In the genomic region with DNA sequence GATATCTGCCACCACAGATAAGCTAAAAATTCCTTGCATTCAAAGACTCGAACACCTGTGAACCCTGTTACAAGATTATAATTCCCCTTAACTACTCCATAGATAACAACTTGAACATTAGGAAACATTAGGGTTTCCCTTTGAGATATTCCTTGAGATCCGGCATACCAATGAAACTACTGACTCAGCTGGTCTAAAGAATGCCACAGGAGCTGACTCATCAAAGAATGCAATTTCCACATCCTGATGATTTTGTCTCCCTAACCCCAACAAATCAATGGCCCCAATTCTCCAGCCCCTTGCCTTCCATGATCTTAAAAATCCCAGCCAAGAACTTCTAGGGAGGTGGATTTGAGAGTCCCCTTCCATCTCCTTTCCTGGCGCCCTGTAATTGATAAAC, we compare ENCODE assay signal across 16 cellular contexts. TPM values are rescaled to one million over a fixed set of nuclear protein-coding genes. Genes with fewer than 3 reads are reported as not detected.
A peak's percentile ranks its signal among the peaks of the same experiment; 100 is the strongest.
DNase-seq lines count a peak whose midpoint lies in the region; ATAC-seq and TF ChIP-seq lines count a peak whose summit lies in the region.
"Had no signal": no experiment of that assay in that cellular context is flagged by ENCODE, and none has a peak within 500 bp of the region (broad histone marks: within the 10 kb centered on the region; RNA-seq: fewer than 3 reads in every experiment).

No MANE protein-coding gene starts in this region.

- no peaks in the 10 kb centered on the region for H3K27me3 ChIP-seq in Caco-2 (replicated peaks; ENCODE audit: control insufficient read depth, insufficient read depth, low read length)
- H3K27me3 ChIP-seq: spleen had no signal

- no peak for TF ChIP-seq CTCF in foreskin fibroblast (IDR thresholded peaks at IDR 0.05; ENCODE audit: low read depth, low read length)
- no peak for TF ChIP-seq CTCF in Caco-2 (IDR thresholded peaks at IDR 0.05; ENCODE audit: insufficient read depth in 1 of 2, low read depth in 1 of 2, low read length in 1 of 2, severe bottlenecking in 1 of 2, unreplicated experiment in 1 of 2)

- CTCF ChIA-PET in Caco-2 (lab: Charles Lee), result no interaction called here

- H3K27ac Mint-ChIP-seq in Caco-2 (ENCODE audit: unreplicated experiment), result no peak overlapping the region
- H3K27ac Mint-ChIP-seq: activated CD4-positive, alpha-beta T cell treated with anti-CD3 and anti-CD28 coated beads, Interleukin-2, amount 10 ng/mL, durations not matched to agents 24 days and 14 days had no signal

- peaks cover 17% of the 10 kb centered on the region for H3K9me3 ChIP-seq in Caco-2
- H3K9me3 ChIP-seq: thoracic aorta had no signal

- no peaks in the 10 kb centered on the region for H3K4me1 Mint-ChIP-seq in Caco-2 (ENCODE audit: low read depth, unreplicated experiment)
- H3K4me1 Mint-ChIP-seq: activated CD4-positive, alpha-beta T cell treated with anti-CD3 and anti-CD28 coated beads, Interleukin-2, amount 10 ng/mL, durations not matched to agents 24 days and 14 days had no signal

- no peaks in the 10 kb centered on the region for H3K4me1 ChIP-seq in Caco-2
- H3K4me1 ChIP-seq: spleen had no signal

- H3K36me3 Mint-ChIP-seq in Caco-2 (ENCODE audit: insufficient read depth, unreplicated experiment), result no peaks in the 10 kb centered on the region

- H3K4me3 Mint-ChIP-seq in Caco-2 (ENCODE audit: unreplicated experiment), result no peak overlapping the region
- H3K4me3 Mint-ChIP-seq: activated CD4-positive, alpha-beta T cell treated with anti-CD3 and anti-CD28 coated beads, Interleukin-2, amount 10 ng/mL, durations not matched to agents 24 days and 14 days had no signal

- H3K27me3 Mint-ChIP-seq in Caco-2 (ENCODE audit: insufficient read depth, unreplicated experiment), result no peaks in the 10 kb centered on the region
- H3K27me3 Mint-ChIP-seq: activated CD4-positive, alpha-beta T cell treated with anti-CD3 and anti-CD28 coated beads, Interleukin-2, amount 10 ng/mL, durations not matched to agents 24 days and 14 days had no signal

- H3K9me3 Mint-ChIP-seq in Caco-2 (ENCODE audit: unreplicated experiment), result peaks cover 30% of the 10 kb centered on the region

- ATAC-seq in esophagus mucosa, result no peak
- ATAC-seq: Right ventricle myocardium inferior had no signal

- POLR2A ChIA-PET in Caco-2 (lab: Charles Lee), result no interaction called here

- no TSS peak for BruUV-seq in Caco-2 (replicated peaks; lab: Mats Ljungman, UMichigan)

- no peaks in the 10 kb centered on the region for H3K36me3 ChIP-seq in Caco-2 (ENCODE audit: control insufficient read depth, insufficient read depth, low read length)
- H3K36me3 ChIP-seq: spleen, thoracic aorta had no signal

- intact Hi-C loops in Caco-2 (cut with micrococcal nuclease; ENCODE audit: unreplicated experiment), result no loop called here

- DNase-seq in A172 (ENCODE audit: low spot score), result peak; percentile 47
- peak; percentile 82 for DNase-seq in HCEC 1CT
- DNase-seq in amniotic stem cell (lab: John Stamatoyannopoulos, UW), result peak; percentile 4
- peak; percentile 70 to 84 for DNase-seq in foreskin fibroblast
- no peak for DNase-seq in H4 (ENCODE audit: low spot score)
- no peak for DNase-seq in Caco-2
- no peak for DNase-seq in medulla oblongata (ENCODE audit: extremely low spot score)
- DNase-seq: central memory CD4-positive, alpha-beta T cell; NCI-H1930; NCI-H69; occipital lobe; spleen had no signal

- H3K4me3 ChIP-seq in foreskin fibroblast (ENCODE audit: low read depth in 1 of 2, low read length in 2 of 2), result no peak overlapping the region
- no peak overlapping the region for H3K4me3 ChIP-seq in Caco-2 (ENCODE audit: low read depth, low read length)
- H3K4me3 ChIP-seq: spleen, thoracic aorta had no signal

RNA-seq across cellular contexts. Expression of a gene that starts 35.6 kb away (rescaled TPM):
- total RNA-seq in A172 (2014; rRNA removed; shearing (Covaris generic)), result 6.6 and 10.0 TPM in 2 replicates
- total RNA-seq in H4 (2014; rRNA removed; shearing (Covaris generic)), result 10.8 and 22.7 TPM in 2 replicates
- total RNA-seq in Caco-2 (2022) (5.0 and 6.8 TPM in 2 replicates), esophagus mucosa (2.7 TPM)

Comparison
In these comparisons a context has a peak if more than half of its experiments do, and no peak if none do; other contexts are left out.
1. DNase-seq: peak in A172 (single experiment), HCEC 1CT (single experiment), amniotic stem cell (single experiment) and foreskin fibroblast (2 of 2); none in H4 (single experiment), Caco-2 (0 of 2) and medulla oblongata (single experiment).